In genomic region chr1:232704694-232705680, GRCh38 we compare ENCODE assay signal across 9 cellular contexts.
A peak's percentile ranks its signal among the peaks of the same experiment; 100 is the strongest.
DNase-seq lines count a peak whose midpoint lies in the region; ATAC-seq and TF ChIP-seq lines count a peak whose summit lies in the region.
"Had no signal": no experiment of that assay in that cellular context is flagged by ENCODE, and none has a peak within 500 bp of the region (broad histone marks: within the 10 kb centered on the region; RNA-seq: fewer than 3 reads in every experiment).

No MANE protein-coding gene starts in this region.

- H3K36me3 ChIP-seq in right lobe of liver (no peaks in the 10 kb centered on the region), uterus (no peaks in the 10 kb centered on the region)

- H3K27ac Mint-ChIP-seq in MCF 10A (ENCODE audit: low read depth, unreplicated experiment): peak overlapping the region; percentile 76
- no peak overlapping the region for H3K27ac Mint-ChIP-seq in effector memory CD8-positive, alpha-beta T cell
- H3K27ac Mint-ChIP-seq: stimulated activated naive CD8-positive, alpha-beta T cell treated with anti-CD3 and anti-CD28 coated beads, Interleukin-15, Interleukin-2, amounts not matched to agents 100 ng/mL and 50 ng/mL, for 24 hours had no signal

- H3K27me3 Mint-ChIP-seq in MCF 10A (ENCODE audit: insufficient read depth, unreplicated experiment): no peaks in the 10 kb centered on the region
- H3K27me3 Mint-ChIP-seq in effector memory CD8-positive, alpha-beta T cell: peaks cover 17 to 28% of the 10 kb centered on the region in 2 donors
- H3K27me3 Mint-ChIP-seq: stimulated activated naive CD8-positive, alpha-beta T cell treated with anti-CD3 and anti-CD28 coated beads, Interleukin-15, Interleukin-2, amounts not matched to agents 100 ng/mL and 50 ng/mL, for 24 hours had no signal

- TF ChIP-seq POLR2A in right lobe of liver (IDR thresholded peaks at IDR 0.05) (no peak), uterus (IDR thresholded peaks at IDR 0.05) (no peak)

- no peaks in the 10 kb centered on the region for H3K9me3 ChIP-seq in right lobe of liver
- no peaks in the 10 kb centered on the region for H3K9me3 ChIP-seq in uterus

- H3K9me3 Mint-ChIP-seq in MCF 10A (ENCODE audit: unreplicated experiment): no peaks in the 10 kb centered on the region
- H3K9me3 Mint-ChIP-seq in effector memory CD8-positive, alpha-beta T cell: peaks cover 0 to 1% of the 10 kb centered on the region in 2 donors

- H3K4me1 Mint-ChIP-seq in MCF 10A (ENCODE audit: insufficient read depth, unreplicated experiment): peaks cover 48% of the 10 kb centered on the region
- H3K4me1 Mint-ChIP-seq in effector memory CD8-positive, alpha-beta T cell (ENCODE audit: low read depth in 2 of 2): peaks cover 0 to 2% of the 10 kb centered on the region in 2 donors

- H3K4me3 ChIP-seq in right lobe of liver: no peak overlapping the region
- H3K4me3 ChIP-seq in uterus: no peak overlapping the region

- 43% methylated on average over 6 of the region's 7 CpGs for WGBS in right lobe of liver (ENCODE audit: insufficient coverage, low coverage, low lambda C conversion rate, missing lambda C conversion rate)

- peaks cover 0 to 38% (median 7%) of the 10 kb centered on the region in 4 donors for H3K4me1 ChIP-seq in right lobe of liver
- H3K4me1 ChIP-seq in uterus: peaks cover 0 to 6% of the 10 kb centered on the region in 2 donors

- H3K27me3 ChIP-seq in right lobe of liver: no peaks in the 10 kb centered on the region
- no peaks in the 10 kb centered on the region for H3K27me3 ChIP-seq in uterus

- BruUV-seq in MCF 10A (replicated peaks; lab: Mats Ljungman, UMichigan): TSS peak; percentile 81

- CTCF ChIA-PET in MCF 10A (lab: Yijun Ruan, JAX): interaction anchor here (0.7 to 1.3 kb wide), 5 partner anchors 74 to 247 kb away, joined by 3 to 8 read pairs (median 3); partner anchors contain the start of gene SIPA1L2

- intact Hi-C loops in MCF 10A (cut with micrococcal nuclease): loop anchor here (1.0 to 5.0 kb wide), 4 partner anchors 62 to 246 kb away; partner anchors contain the start of gene NTPCR
- intact Hi-C loops in right lobe of liver (cut with DNase I): no loop called here
- intact Hi-C loops in uterus (cut with DNase I; ENCODE audit: low total_unique reads): no loop called here

- H3K27ac ChIP-seq in right lobe of liver (peak overlapping the region; percentile 46 to 73 (median 51)), uterus (peak overlapping the region; percentile 36 to 66)

- POLR2A ChIA-PET in MCF 10A (lab: Yijun Ruan, JAX): interaction anchor here (0.7 to 8.5 kb wide), 39 partner anchors 8 to 628 kb away, joined by 3 to 98 read pairs (median 6); partner anchors contain the start of genes NTPCR and SIPA1L2

- TF ChIP-seq CTCF in MCF 10A (IDR thresholded peaks at IDR 0.05; ENCODE audit: unreplicated experiment) (no peak), right lobe of liver (IDR thresholded peaks at IDR 0.05) (no peak), uterus (IDR thresholded peaks at IDR 0.05) (no peak)

- peak; percentile 84 to 89 (median 86) for ATAC-seq in right lobe of liver
- no peak for ATAC-seq in effector memory CD8-positive, alpha-beta T cell (replicated peaks)
- no peak for ATAC-seq in HG02763 (IDR thresholded peaks at IDR 0.05; ENCODE audit: unreplicated experiment)
- ATAC-seq in GM18870 (IDR thresholded peaks at IDR 0.05; ENCODE audit: unreplicated experiment): no peak

- H3K36me3 Mint-ChIP-seq in MCF 10A (ENCODE audit: insufficient read depth, unreplicated experiment): no peaks in the 10 kb centered on the region
- no peaks in the 10 kb centered on the region for H3K36me3 Mint-ChIP-seq in effector memory CD8-positive, alpha-beta T cell (ENCODE audit: insufficient read depth)

- peak; percentile 77 for DNase-seq in COR-L47 (lab: John Stamatoyannopoulos, UW)
- DNase-seq in NCI-H2081 (lab: John Stamatoyannopoulos, UW): peak; percentile 79 to 95
- DNase-seq in MCF 10A (ENCODE audit: unreplicated experiment): peak; percentile 98
- peak in 1 of 3 donors; percentile 60 for DNase-seq in right lobe of liver
- DNase-seq in uterus: peak; percentile 67 to 80
- DNase-seq in effector memory CD8-positive, alpha-beta T cell: no peak

- H3K4me3 Mint-ChIP-seq in MCF 10A (ENCODE audit: unreplicated experiment): peak overlapping the region; percentile 30
- no peak overlapping the region for H3K4me3 Mint-ChIP-seq in effector memory CD8-positive, alpha-beta T cell
- H3K4me3 Mint-ChIP-seq: stimulated activated naive CD8-positive, alpha-beta T cell treated with anti-CD3 and anti-CD28 coated beads, Interleukin-15, Interleukin-2, amounts not matched to agents 100 ng/mL and 50 ng/mL, for 24 hours had no signal

Comparison
In these comparisons a context has a peak if more than half of its experiments do, and no peak if none do; other contexts are left out.
1. DNase-seq: peak in COR-L47 (single experiment), NCI-H2081 (2 of 2), MCF 10A (single experiment) and uterus (2 of 2); none in effector memory CD8-positive, alpha-beta T cell (0 of 3).
2. ATAC-seq: peak in right lobe of liver (4 of 4); none in effector memory CD8-positive, alpha-beta T cell (single experiment), HG02763 (single experiment) and GM18870 (single experiment).